8 cellular contexts compared by ENCODE assay signal in the genomic region with DNA sequence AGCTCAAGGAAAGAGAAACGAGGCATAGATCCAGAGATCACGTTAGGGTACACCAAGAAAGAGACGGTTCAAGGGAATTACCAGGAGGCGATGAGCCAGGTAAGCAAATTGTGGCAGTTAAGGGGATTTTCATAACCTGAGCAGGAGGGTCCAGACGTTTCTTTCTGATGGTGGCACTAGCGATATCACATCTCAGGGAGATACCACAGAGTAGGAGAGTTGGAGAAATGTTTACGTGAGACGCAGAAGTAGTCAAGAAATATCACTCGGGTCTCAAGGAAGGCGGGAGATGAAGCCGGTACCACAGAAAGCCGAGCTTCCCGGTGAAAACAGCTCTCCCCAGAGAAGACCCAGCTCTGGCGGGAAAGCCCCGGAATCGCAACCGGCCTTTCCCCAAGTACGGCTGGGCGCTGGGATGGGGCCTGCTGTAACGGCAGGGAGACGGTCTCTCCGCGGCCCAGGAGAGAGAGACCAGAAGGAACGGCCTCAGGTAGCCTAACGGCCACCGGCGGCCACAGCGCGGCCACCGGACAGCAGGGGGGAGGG. TPM values are rescaled to one million over a fixed set of nuclear protein-coding genes. Genes with fewer than 3 reads are reported as not detected.
DNase-seq lines count a peak whose midpoint lies in the region; ATAC-seq, FAIRE-seq and TF ChIP-seq lines count a peak whose summit lies in the region.

No MANE protein-coding gene starts in this region.

- no TSS peak for BruUV-seq in K562 (replicated peaks; lab: Mats Ljungman, UMichigan)

- TF ChIP-seq POLR2A in K562 (conservative IDR thresholded peaks at IDR 0.05) = no peak

- intact Hi-C loops in K562 (cut with micrococcal nuclease) (no loop called here), left colon (cut with DNase I, micrococcal nuclease) (loop anchor here in 1 of 2 donors (10.0 kb wide), 1 partner anchor 49 kb away; a partner anchor contains a TSS)

- H3K36me3 ChIP-seq in BJ (ENCODE audit: control insufficient read depth, insufficient read depth, low read length) = no peaks in the 10 kb centered on the region
- H3K36me3 ChIP-seq in K562 (ENCODE audit: control insufficient read depth, insufficient read depth, low read length) = peaks cover 6% of the 10 kb centered on the region

- in situ Hi-C loops in K562 (cut with MboI) = no loop called here

- peaks cover 54% of the 10 kb centered on the region for H3K79me2 ChIP-seq in K562 (ENCODE audit: control insufficient read depth, insufficient read depth, low read length)

- peak; percentile 26 for ATAC-seq in GM19351 (IDR thresholded peaks at IDR 0.05; ENCODE audit: unreplicated experiment)
- ATAC-seq in HG03442 (IDR thresholded peaks at IDR 0.05; ENCODE audit: unreplicated experiment) = peak; percentile 25
- ATAC-seq in K562 = peak; percentile 37
- ATAC-seq in left colon = peak; percentile 8

- no peak for FAIRE-seq in K562 (lab: Jason Lieb, UNC)

- DNase-seq in BJ (ENCODE audit: low read depth) (no peak), T-helper 1 cell (peak; percentile 39 to 49 (median 47)), K562 (ENCODE audit: extremely low read depth in 1 of 4, low spot score in 3 of 4) (no peak), left colon (no peak), RPMI8226 (no peak)
- peak; percentile 14 to 22 for DNase-seq in stimulated activated CD8-positive, alpha-beta memory T cell treated with anti-CD3 and anti-CD28 coated beads, Interleukin-4, amount 100 ng/mL, for 1 hour (ENCODE audit: low read depth in 2 of 2, low spot score in 1 of 2)

- POLR2A ChIA-PET in BJ (lab: Charles Lee) = no interaction called here
- POLR2A ChIA-PET in K562 (lab: Yijun Ruan, JAX) = interaction anchor here (0.7 to 3.9 kb wide), 12 partner anchors 9 to 393 kb away, joined by 3 to 24 read pairs (median 4); a partner anchor contains a TSS

- no peak for TF ChIP-seq RAD21 in K562 (CRISPR knock-in tag; conservative IDR thresholded peaks at IDR 0.05 in 1 of 2, IDR thresholded peaks at IDR 0.05 in 1 of 2)

- peak overlapping the region; percentile 93 to 98 for H3K9ac ChIP-seq in K562 (ENCODE audit: insufficient read depth in 1 of 2, low read depth in 2 of 2, low read length in 2 of 2)

- H3K4me3 ChIP-seq in BJ (ENCODE audit: low read depth, low read length) = peak overlapping the region; percentile 88
- peak overlapping the region; percentile 86 for H3K4me3 ChIP-seq in K562

- H3K27ac ChIP-seq in K562 (ENCODE audit: extremely low read depth, low read depth, low read length) = peak overlapping the region; percentile 96

- H2AFZ ChIP-seq in K562 (ENCODE audit: low read depth, low read length) = peak overlapping the region; percentile 96

- no peaks in the 10 kb centered on the region for H4K20me1 ChIP-seq in K562 (replicated peaks; ENCODE audit: control insufficient read depth, insufficient read depth, low read length)

- no peaks in the 10 kb centered on the region for H3K27me3 ChIP-seq in BJ (ENCODE audit: control insufficient read depth, insufficient read depth, low read length)
- H3K27me3 ChIP-seq in K562 (ENCODE audit: control insufficient read depth in 2 of 2, insufficient read depth in 2 of 2, low read length in 2 of 2) = no peaks in the 10 kb centered on the region

- TF ChIP-seq EP300 in K562 (IDR thresholded peaks at IDR 0.05; ENCODE audit: low read length) = no peak

- TF ChIP-seq CTCF in BJ (IDR thresholded peaks at IDR 0.05; ENCODE audit: insufficient read depth, low read depth, low read length) = no peak
- TF ChIP-seq CTCF in K562 (IDR thresholded peaks at IDR 0.05 in 2 of 3, conservative IDR thresholded peaks at IDR 0.05 in 1 of 3; ENCODE audit: insufficient read depth in 2 of 3, low read depth in 1 of 3, low read length in 3 of 3) = no peak

- peak overlapping the region; percentile 96 for H3K4me2 ChIP-seq in K562 (ENCODE audit: insufficient read depth, low read length)

- peaks cover 3 to 7% of the 10 kb centered on the region in 2 experiments; a peak in 3 of 5 replicates for H3K4me1 ChIP-seq in K562 (replicated peaks in 1 of 2; ENCODE audit: control insufficient read depth in 2 of 2, insufficient read depth in 2 of 2, low read length in 2 of 2)

- CTCF ChIA-PET in BJ (lab: Yijun Ruan, JAX) (interaction anchor here (0.6 to 2.5 kb wide), 3 partner anchors 12 to 62 kb away, joined by 3 to 7 read pairs (median 3); a partner anchor contains a TSS), K562 (lab: Yijun Ruan, JAX; ENCODE audit: low intra/inter-chr PET ratio) (no interaction called here)

- under 1% methylated on average over 26 of the region's 30 CpGs for WGBS in K562 (ENCODE audit: insufficient coverage, low coverage, missing lambda C conversion rate)

- no peaks in the 10 kb centered on the region for H3K9me3 ChIP-seq in K562 (replicated peaks; ENCODE audit: control insufficient read depth, insufficient read depth, low read depth, low read length)

- H3K9me1 ChIP-seq in K562 (ENCODE audit: control insufficient read depth, insufficient read depth, low read length) = no peaks in the 10 kb centered on the region

TF ChIP-seq in K562, 482 proteins besides CTCF, POLR2A, EP300 and RAD21 (continues in another document):
- no peak for TF ChIP-seq CREM (IDR thresholded peaks at IDR 0.05; ENCODE audit: low read depth)
- TF ChIP-seq FOXK1 (CRISPR knock-in tag; IDR thresholded peaks at IDR 0.05; ENCODE audit: borderline replicate concordance) = no peak

RNA-seq across cellular contexts. Expression of a gene that starts 0.5 kb away (rescaled TPM):
- polyA plus RNA-seq in BJ (2011; rRNA removed) (10.3 and 20.0 TPM in 2 replicates), K562 (2011; rRNA removed) (42.1 and 59.0 TPM in 2 replicates), K562 (2014; fragmentation: Illumina TruSeq; extraction: Trizol) (34.3 and 37.6 TPM in 2 replicates), K562 (2014; fragmentation: Nextera tagmentation; extraction: Ambion mirVana) (10 to 100 TPM; 15.5 to 19.3 TPM), K562 (2014; rRNA removed) (20.5 and 26.5 TPM in 2 replicates)
- 12.7 and 15.4 TPM in 2 replicates for polyA minus RNA-seq in BJ (2011; rRNA and poly(A)+ RNA removed)
- total RNA-seq in K562 (2011; cell fraction: chromatin; rRNA removed; ENCODE audit: low replicate concordance) = 50.0 and 112 TPM in 2 replicates
- total RNA-seq in K562 (2011; cell fraction: nucleolus; rRNA removed) = 24.0 and 36.5 TPM in 2 replicates
- total RNA-seq in K562 (2011; cell fraction: nucleoplasm; rRNA removed) = 41.8 and 50.5 TPM in 2 replicates
- total RNA-seq in K562 (2014; rRNA removed) (23.3 and 24.0 TPM in 2 replicates), K562 (2014; rRNA removed; fragmentation: Illumina TruSeq; extraction: Trizol) (44.0 and 48.4 TPM in 2 replicates), K562 (2015; rRNA removed; fragmentation: Illumina TruSeq; extraction: Trizol) (46.7 and 48.5 TPM in 2 replicates), K562 (2021) (36.3 and 38.4 TPM in 2 replicates), left colon (10 to 100 TPM; 12.1 to 14.4 TPM)
- polyA plus RNA-seq in K562 (2011; cell fraction: cytosol; rRNA removed) = 18.7 and 27.0 TPM in 2 replicates
- 25.3 and 26.7 TPM in 2 replicates for polyA plus RNA-seq in K562 (2011; cell fraction: nucleus; rRNA removed)
- 17.8 and 20.0 TPM in 2 replicates for polyA plus RNA-seq in K562 (2012)
- 84.6 and 89.5 TPM in 2 replicates for polyA minus RNA-seq in K562 (2011; rRNA and poly(A)+ RNA removed)
- 26.4 and 28.7 TPM in 2 replicates for polyA minus RNA-seq in K562 (2011; cell fraction: cytosol; rRNA and poly(A)+ RNA removed)
- polyA minus RNA-seq in K562 (2011; cell fraction: nucleus; rRNA and poly(A)+ RNA removed) = 26.0 and 48.1 TPM in 2 replicates

RNA-seq across cellular contexts. Expression of a gene that starts 13.8 kb away (rescaled TPM):
- polyA plus RNA-seq in BJ (2011; rRNA removed) (43.4 and 45.9 TPM in 2 replicates), K562 (2011; rRNA removed) (30.6 and 36.2 TPM in 2 replicates), K562 (2014; fragmentation: Illumina TruSeq; extraction: Trizol) (27.7 and 33.0 TPM in 2 replicates), K562 (2014; fragmentation: Nextera tagmentation; extraction: Ambion mirVana) (10 to 100 TPM; 16.5 to 36.8 TPM), K562 (2014; rRNA removed) (26.3 and 27.5 TPM in 2 replicates)
- 32.9 and 48.6 TPM in 2 replicates for polyA minus RNA-seq in BJ (2011; rRNA and poly(A)+ RNA removed)
- 73.6 and 118 TPM in 2 replicates for total RNA-seq in K562 (2011; cell fraction: chromatin; rRNA removed; ENCODE audit: low replicate concordance)
- 56.4 and 58.7 TPM in 2 replicates for total RNA-seq in K562 (2011; cell fraction: nucleolus; rRNA removed)
- total RNA-seq in K562 (2011; cell fraction: nucleoplasm; rRNA removed) = 64.6 and 72.1 TPM in 2 replicates
- total RNA-seq in K562 (2014; rRNA removed) (24.1 and 29.4 TPM in 2 replicates), K562 (2014; rRNA removed; fragmentation: Illumina TruSeq; extraction: Trizol) (31.7 and 33.4 TPM in 2 replicates), K562 (2015; rRNA removed; fragmentation: Illumina TruSeq; extraction: Trizol) (21.8 and 24.3 TPM in 2 replicates), K562 (2021) (35.2 and 39.9 TPM in 2 replicates), left colon (10 to 100 TPM; 48.1 to 49.6 TPM)
- polyA plus RNA-seq in K562 (2011; cell fraction: cytosol; rRNA removed) = 29.1 and 31.3 TPM in 2 replicates
- 57.6 and 66.5 TPM in 2 replicates for polyA plus RNA-seq in K562 (2011; cell fraction: nucleus; rRNA removed)
- polyA plus RNA-seq in K562 (2012) = 32.7 and 38.4 TPM in 2 replicates
- 37.5 and 45.1 TPM in 2 replicates for polyA minus RNA-seq in K562 (2011; rRNA and poly(A)+ RNA removed)
- 20.0 and 20.3 TPM in 2 replicates for polyA minus RNA-seq in K562 (2011; cell fraction: cytosol; rRNA and poly(A)+ RNA removed)
- 20.7 and 28.1 TPM in 2 replicates for polyA minus RNA-seq in K562 (2011; cell fraction: nucleus; rRNA and poly(A)+ RNA removed)

RNA-seq across cellular contexts. Expression of a gene that starts 51.9 kb away (rescaled TPM):
- polyA plus RNA-seq in BJ (2011; rRNA removed) (31.1 and 34.4 TPM in 2 replicates), K562 (2011; rRNA removed) (25.1 and 26.2 TPM in 2 replicates), K562 (2014; fragmentation: Illumina TruSeq; extraction: Trizol) (19.8 and 21.0 TPM in 2 replicates), K562 (2014; fragmentation: Nextera tagmentation; extraction: Ambion mirVana) (10 to 100 TPM; 20.0 to 29.0 TPM), K562 (2014; rRNA removed) (15.8 and 24.4 TPM in 2 replicates)
- polyA minus RNA-seq in BJ (2011; rRNA and poly(A)+ RNA removed) = 23.6 and 37.5 TPM in 2 replicates
- 29.0 and 38.0 TPM in 2 replicates for total RNA-seq in K562 (2011; cell fraction: chromatin; rRNA removed; ENCODE audit: low replicate concordance)
- total RNA-seq in K562 (2011; cell fraction: nucleolus; rRNA removed) = 15.8 and 18.7 TPM in 2 replicates
- total RNA-seq in K562 (2011; cell fraction: nucleoplasm; rRNA removed) = 25.8 and 32.9 TPM in 2 replicates
- total RNA-seq in K562 (2014; rRNA removed) (13.3 and 24.2 TPM in 2 replicates), K562 (2014; rRNA removed; fragmentation: Illumina TruSeq; extraction: Trizol) (19.6 and 30.6 TPM in 2 replicates), K562 (2015; rRNA removed; fragmentation: Illumina TruSeq; extraction: Trizol) (18.9 and 21.2 TPM in 2 replicates), K562 (2021) (18.6 and 21.6 TPM in 2 replicates), left colon (10 to 100 TPM; 47.9 to 49.0 TPM)
- 19.1 and 23.0 TPM in 2 replicates for polyA plus RNA-seq in K562 (2011; cell fraction: cytosol; rRNA removed)
- polyA plus RNA-seq in K562 (2011; cell fraction: nucleus; rRNA removed) = 13.0 and 17.0 TPM in 2 replicates
- 17.3 and 20.3 TPM in 2 replicates for polyA plus RNA-seq in K562 (2012)
- polyA minus RNA-seq in K562 (2011; rRNA and poly(A)+ RNA removed) = 21.1 and 22.8 TPM in 2 replicates
- polyA minus RNA-seq in K562 (2011; cell fraction: cytosol; rRNA and poly(A)+ RNA removed) = 10.3 and 18.6 TPM in 2 replicates
- 10.5 and 11.2 TPM in 2 replicates for polyA minus RNA-seq in K562 (2011; cell fraction: nucleus; rRNA and poly(A)+ RNA removed)

Comparison
In these comparisons a context has a peak if more than half of its experiments do, and no peak if none do; other contexts are left out.
1. DNase-seq: peak in T-helper 1 cell (5 of 5) and stimulated activated CD8-positive, alpha-beta memory T cell treated with anti-CD3 and anti-CD28 coated beads, Interleukin-4, amount 100 ng/mL, for 1 hour (2 of 2); none in BJ (single experiment), K562 (0 of 4), left colon (0 of 2) and RPMI8226 (single experiment).
2. Peak in every context shown above with its lines, with median percentiles within 50 percentile points of each other: ATAC-seq.